ENCODE assay signal across 9 cellular contexts in the genomic region with DNA sequence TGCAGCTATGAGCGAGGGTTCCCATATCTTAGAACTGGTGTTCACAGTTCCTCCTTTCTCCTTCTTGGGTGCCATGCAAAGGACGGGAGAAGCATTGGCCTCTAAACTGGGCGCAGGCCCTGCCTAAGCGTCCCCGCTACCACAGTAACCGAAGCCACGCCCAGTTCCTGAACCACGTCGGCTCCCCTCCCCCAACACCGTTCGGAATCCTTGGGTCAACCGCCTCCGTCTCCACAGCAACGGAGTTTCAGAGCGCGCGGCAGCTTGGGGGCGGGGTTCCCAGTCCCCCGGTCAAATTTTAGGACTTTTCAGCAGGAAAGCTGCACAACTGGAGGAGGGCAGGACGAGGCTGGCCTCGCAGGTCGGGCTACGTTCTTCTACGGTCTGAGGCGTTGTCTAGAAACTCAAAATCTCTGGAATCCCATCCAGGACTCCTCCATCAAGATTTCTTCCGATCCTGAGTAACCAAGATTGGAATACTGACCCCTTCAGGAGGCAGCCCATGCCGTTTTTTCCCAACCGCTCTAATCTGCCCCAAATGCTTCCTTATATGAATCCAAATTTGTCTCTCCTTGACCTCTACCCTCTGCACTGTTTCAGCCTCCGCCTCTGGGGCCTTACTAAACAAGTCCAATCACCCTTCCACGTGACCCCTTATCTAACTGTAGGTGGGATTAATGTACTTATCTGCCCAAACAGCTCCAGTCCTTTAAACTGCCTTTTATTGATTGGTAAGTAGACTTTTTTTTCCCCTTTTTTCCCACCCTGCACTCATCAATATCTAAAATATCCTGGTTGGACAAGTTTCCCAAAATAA. TPM values are rescaled to one million over a fixed set of nuclear protein-coding genes. Genes with fewer than 3 reads are reported as not detected.
DNase-seq lines count a peak whose midpoint lies in the region; ATAC-seq and TF ChIP-seq lines count a peak whose summit lies in the region.
"Had no signal": no experiment of that assay in that cellular context is flagged by ENCODE, and none has a peak within 500 bp of the region (broad histone marks: within the 10 kb centered on the region; RNA-seq: fewer than 3 reads in every experiment).

A gene (minus strand): TSS at position 146 of the 817 bp plus-strand sequence. CDS start 71 bp downstream, at position 75.

- H3K27ac ChIP-seq in gastroesophageal sphincter = no peak within 1 kb of the TSS

- TF ChIP-seq CTCF in GM20000 (IDR thresholded peaks at IDR 0.05; ENCODE audit: extremely low read depth, missing control alignments) = no peak
- no peak for TF ChIP-seq CTCF in gastroesophageal sphincter (IDR thresholded peaks at IDR 0.05)

- peaks cover 3% of the 10 kb centered on the region for H3K4me1 Mint-ChIP-seq in T-helper 2 cell treated with Interferon-gamma antibody and Interleukin-4, amounts not matched to agents 5 μg/mL and 100 μg/mL, for 36 hours (ENCODE audit: low read depth)

- no peaks in the 10 kb centered on the region for H3K9me3 ChIP-seq in gastroesophageal sphincter

- peaks cover 0 to 10% (median 0%) of the 10 kb centered on the region in 3 donors for H3K4me1 ChIP-seq in gastroesophageal sphincter

- no peaks in the 10 kb centered on the region for H3K36me3 ChIP-seq in gastroesophageal sphincter

- TF ChIP-seq POLR2A in gastroesophageal sphincter (IDR thresholded peaks at IDR 0.05) = no peak

- DNase-seq in 8988T = peak; percentile 14
- DNase-seq in GM20000 (ENCODE audit: low spot score) = peak; percentile 27
- DNase-seq in T-helper 2 cell treated with Interferon-gamma antibody and Interleukin-4, amounts not matched to agents 5 μg/mL and 100 μg/mL, for 36 hours (ENCODE audit: low spot score) = peak; percentile 9
- peak; percentile 5 for DNase-seq in non-pigmented ciliary epithelial cell (ENCODE audit: low read depth)
- DNase-seq in DMS153 treated with DMSO at 0.1 percent for 48 hours (lab: John Stamatoyannopoulos, UW; ENCODE audit: unreplicated experiment) = no peak
- DNase-seq in activated naive CD4-positive, alpha-beta T cell treated with anti-CD3 and anti-CD28 coated beads, Interleukin-2, amount 50 U/mL, for 16 hours = no peak

- no peak within 1 kb of the TSS for H3K27ac Mint-ChIP-seq in T-helper 2 cell treated with Interferon-gamma antibody and Interleukin-4, amounts not matched to agents 5 μg/mL and 100 μg/mL, for 36 hours

- TF ChIP-seq EP300 in gastroesophageal sphincter (IDR thresholded peaks at IDR 0.05) = no peak

- no peaks in the 10 kb centered on the region for H3K27me3 ChIP-seq in gastroesophageal sphincter

- H3K9me3 Mint-ChIP-seq in T-helper 2 cell treated with Interferon-gamma antibody and Interleukin-4, amounts not matched to agents 5 μg/mL and 100 μg/mL, for 36 hours = no peaks in the 10 kb centered on the region

- H3K27me3 Mint-ChIP-seq in T-helper 2 cell treated with Interferon-gamma antibody and Interleukin-4, amounts not matched to agents 5 μg/mL and 100 μg/mL, for 36 hours (ENCODE audit: low read depth) = no peaks in the 10 kb centered on the region

- H3K4me3 Mint-ChIP-seq in T-helper 2 cell treated with Interferon-gamma antibody and Interleukin-4, amounts not matched to agents 5 μg/mL and 100 μg/mL, for 36 hours = peak within 1 kb of the TSS; percentile 15

- H3K4me3 ChIP-seq in gastroesophageal sphincter = peak within 1 kb of the TSS; percentile 26 to 47
- H3K4me3 ChIP-seq: GM12878 had no signal

- ATAC-seq in gastroesophageal sphincter = peak; percentile 57
- no peak for ATAC-seq in HG03439 (IDR thresholded peaks at IDR 0.05; ENCODE audit: unreplicated experiment)
- ATAC-seq: GM12878 had no signal

- 13 to 42% methylated on average over 5 to 6 of the region's 30 CpGs for WGBS in gastroesophageal sphincter (ENCODE audit: low coverage in 1 of 2), 2 donors

- no peaks in the 10 kb centered on the region for H3K36me3 Mint-ChIP-seq in T-helper 2 cell treated with Interferon-gamma antibody and Interleukin-4, amounts not matched to agents 5 μg/mL and 100 μg/mL, for 36 hours (ENCODE audit: low read depth)

RNA-seq across cellular contexts. Expression of the gene that starts here (rescaled TPM):
- 1 to 10 TPM in 1 of 4 donors, under 1 TPM in 3; 0.13 to 2.2 (median 0.42) TPM for total RNA-seq in gastroesophageal sphincter
- total RNA-seq: GM12878 had no signal

Comparison
In these comparisons a context has a peak if more than half of its experiments do, and no peak if none do; other contexts are left out.
1. DNase-seq: peak in 8988T (single experiment), GM20000 (single experiment), T-helper 2 cell treated with Interferon-gamma antibody and Interleukin-4, amounts not matched to agents 5 μg/mL and 100 μg/mL, for 36 hours (single experiment) and non-pigmented ciliary epithelial cell (single experiment); none in DMS153 treated with DMSO at 0.1 percent for 48 hours (single experiment) and activated naive CD4-positive, alpha-beta T cell treated with anti-CD3 and anti-CD28 coated beads, Interleukin-2, amount 50 U/mL, for 16 hours (single experiment).